In the genomic region with DNA sequence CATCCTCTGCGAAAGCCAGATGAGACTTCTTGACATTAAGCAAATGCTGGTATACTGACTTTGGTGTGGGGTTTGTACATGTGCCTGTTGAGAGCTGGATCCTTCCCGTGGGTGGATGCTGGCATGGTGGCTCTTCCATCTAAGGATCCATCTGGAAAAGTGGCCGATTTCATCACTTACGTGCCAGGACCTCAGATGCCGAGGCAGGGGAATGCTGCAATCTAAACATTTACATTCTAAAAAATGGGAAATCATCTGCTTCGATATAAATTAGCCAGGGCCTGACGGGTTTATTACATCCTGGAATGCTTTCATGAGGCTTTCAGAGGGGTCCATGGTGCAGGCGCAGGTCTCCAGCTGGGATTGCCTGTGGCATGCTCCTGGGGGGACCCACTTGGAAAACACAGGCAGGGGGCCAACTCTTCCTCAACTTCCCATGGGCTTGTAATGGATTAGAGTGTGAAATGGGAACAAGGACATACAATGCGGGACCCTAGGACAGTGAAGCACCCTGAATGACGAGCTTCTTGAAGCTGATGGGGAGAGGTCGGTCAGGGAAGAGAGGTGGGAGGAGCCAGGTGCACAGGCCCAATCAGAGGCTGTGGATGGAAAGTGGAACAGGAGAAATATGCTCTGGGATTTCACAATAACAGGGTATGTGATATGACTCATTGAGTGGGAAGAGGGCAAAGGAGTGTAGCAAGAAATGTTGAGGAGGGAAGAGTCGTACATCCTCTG, we compare ENCODE assay signal across 12 cellular contexts.
A peak's percentile ranks its signal among the peaks of the same experiment; 100 is the strongest.
DNase-seq lines count a peak whose midpoint lies in the region; ATAC-seq, FAIRE-seq and TF ChIP-seq lines count a peak whose summit lies in the region.
"Had no signal": no experiment of that assay in that cellular context is flagged by ENCODE, and none has a peak within 500 bp of the region (broad histone marks: within the 10 kb centered on the region; RNA-seq: fewer than 3 reads in every experiment).

No MANE protein-coding gene starts in this region.

- no peak for TF ChIP-seq EP300 in A549 (IDR thresholded peaks at IDR 0.05)

- DNase-seq in A549 (ENCODE audit: low read depth in 1 of 2, low spot score in 1 of 2) = peak; percentile 81 to 92
- DNase-seq in HS-5 (ENCODE audit: low read depth) = peak; percentile 79
- no peak for DNase-seq in WTC11 (ENCODE audit: low spot score)
- DNase-seq in left kidney (ENCODE audit: low read depth, low spot score) = peak; percentile 56
- no peak for DNase-seq in NCI-H187 treated with DMSO at 0.1 percent for 48 hours (lab: John Stamatoyannopoulos, UW)
- DNase-seq: activated CD4-positive, alpha-beta T cell treated with anti-CD3 and anti-CD28 coated beads for 48 hours; CD8-positive, alpha-beta T cell had no signal

- FAIRE-seq in A549 (lab: Jason Lieb, UNC) = no peak
- FAIRE-seq: endometrium had no signal

- no peak for TF ChIP-seq POLR2A in A549 (IDR thresholded peaks at IDR 0.05; ENCODE audit: low read length)

- no peaks in the 10 kb centered on the region for H3K27me3 Mint-ChIP-seq in WTC11 (ENCODE audit: low read depth)

- ATAC-seq in A549 = peak; percentile 82 to 83
- 0 out of 2 replicates have a peak, but pooled peaks have one; percentile 38 for ATAC-seq in WTC11
- ATAC-seq in HG03469 (IDR thresholded peaks at IDR 0.05; ENCODE audit: unreplicated experiment) = no peak
- ATAC-seq in GM18868 (IDR thresholded peaks at IDR 0.05; ENCODE audit: unreplicated experiment) = no peak
- no peak for ATAC-seq in HG03159 (IDR thresholded peaks at IDR 0.05; ENCODE audit: unreplicated experiment)
- ATAC-seq: CD8-positive, alpha-beta T cell had no signal

- peak overlapping the region; percentile 68 to 84 for H3K27ac ChIP-seq in A549

- no peak overlapping the region for H3K4me3 ChIP-seq in A549

- CTCF ChIA-PET in A549 (lab: Yijun Ruan, JAX) = interaction anchor here (0.8 to 3.6 kb wide), 3 partner anchors 9 to 52 kb away, joined by 3 to 19 read pairs (median 4); no protein-coding TSS in a partner anchor
- CTCF ChIA-PET in WTC11 (lab: Charles Lee) = no interaction called here

- no peak for TF ChIP-seq RAD21 in A549 (conservative IDR thresholded peaks at IDR 0.05 in 1 of 2, IDR thresholded peaks at IDR 0.05 in 1 of 2)

- 0 out of 2 replicates have a peak, but pooled peaks cover 2% of the 10 kb centered on the region for H3K4me1 Mint-ChIP-seq in WTC11

- WGBS in A549 (ENCODE audit: missing lambda C conversion rate) = 69% methylated on average over 12 of the region's 12 CpGs

- no peak overlapping the region for H3K27ac Mint-ChIP-seq in WTC11
- H3K27ac Mint-ChIP-seq: CD8-positive, alpha-beta T cell; progenitor cell of endocrine pancreas had no signal

- H3K9me3 ChIP-seq in A549 = no peaks in the 10 kb centered on the region

- H3K4me3 Mint-ChIP-seq in WTC11 = no peak overlapping the region
- H3K4me3 Mint-ChIP-seq: CD8-positive, alpha-beta T cell had no signal

- H3K4me2 ChIP-seq in A549 = peak overlapping the region; percentile 76

- no peaks in the 10 kb centered on the region for H3K36me3 Mint-ChIP-seq in WTC11
- H3K36me3 Mint-ChIP-seq: CD8-positive, alpha-beta T cell had no signal

- no peak for TF ChIP-seq CTCF in A549 (IDR thresholded peaks at IDR 0.05)
- no peak for TF ChIP-seq CTCF in WTC11 (IDR thresholded peaks at IDR 0.05)

- POLR2A ChIA-PET in A549 (lab: Yijun Ruan, JAX) (no interaction called here), WTC11 (lab: Charles Lee) (no interaction called here)

- peaks cover 8% of the 10 kb centered on the region for H3K9me3 Mint-ChIP-seq in WTC11
- H3K9me3 Mint-ChIP-seq: CD8-positive, alpha-beta T cell had no signal

- H3K4me1 ChIP-seq in A549 = peaks cover 77% of the 10 kb centered on the region

TF ChIP-seq in A549, 52 proteins besides CTCF, POLR2A, EP300 and RAD21 (continues in another document):
- TF ChIP-seq ZC3H11A (IDR thresholded peaks at IDR 0.05) (no peak), KDM5A (IDR thresholded peaks at IDR 0.05) (no peak), BHLHE40 (IDR thresholded peaks at IDR 0.05; ENCODE audit: low read depth, low read length) (no peak), RCOR1 (IDR thresholded peaks at IDR 0.05; ENCODE audit: low read depth, low read length) (no peak), CHD2 (IDR thresholded peaks at IDR 0.05; ENCODE audit: low read length, partially characterized antibody) (no peak), PBX3 (IDR thresholded peaks at IDR 0.05) (no peak), ZNF302 (CRISPR knock-in tag; IDR thresholded peaks at IDR 0.05) (no peak), CEBPB (IDR thresholded peaks at IDR 0.05) (peak; percentile 94 to 96), CBX8 (IDR thresholded peaks at IDR 0.05) (no peak), HEYL (CRISPR knock-in tag; IDR thresholded peaks at IDR 0.05) (no peak), RARB (CRISPR knock-in tag; IDR thresholded peaks at IDR 0.05) (no peak), POLR2AphosphoS2 (conservative IDR thresholded peaks at IDR 0.05; ENCODE audit: low read length) (no peak), HOXA7 (CRISPR knock-in tag; IDR thresholded peaks at IDR 0.05) (no peak)
- TF ChIP-seq, protein P1, sequence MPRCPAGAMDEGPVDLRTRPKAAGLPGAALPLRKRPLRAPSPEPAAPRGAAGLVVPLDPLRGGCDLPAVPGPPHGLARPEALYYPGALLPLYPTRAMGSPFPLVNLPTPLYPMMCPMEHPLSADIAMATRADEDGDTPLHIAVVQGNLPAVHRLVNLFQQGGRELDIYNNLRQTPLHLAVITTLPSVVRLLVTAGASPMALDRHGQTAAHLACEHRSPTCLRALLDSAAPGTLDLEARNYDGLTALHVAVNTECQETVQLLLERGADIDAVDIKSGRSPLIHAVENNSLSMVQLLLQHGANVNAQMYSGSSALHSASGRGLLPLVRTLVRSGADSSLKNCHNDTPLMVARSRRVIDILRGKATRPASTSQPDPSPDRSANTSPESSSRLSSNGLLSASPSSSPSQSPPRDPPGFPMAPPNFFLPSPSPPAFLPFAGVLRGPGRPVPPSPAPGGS (IDR thresholded peaks at IDR 0.05) = no peak
- TF ChIP-seq, protein P2, sequence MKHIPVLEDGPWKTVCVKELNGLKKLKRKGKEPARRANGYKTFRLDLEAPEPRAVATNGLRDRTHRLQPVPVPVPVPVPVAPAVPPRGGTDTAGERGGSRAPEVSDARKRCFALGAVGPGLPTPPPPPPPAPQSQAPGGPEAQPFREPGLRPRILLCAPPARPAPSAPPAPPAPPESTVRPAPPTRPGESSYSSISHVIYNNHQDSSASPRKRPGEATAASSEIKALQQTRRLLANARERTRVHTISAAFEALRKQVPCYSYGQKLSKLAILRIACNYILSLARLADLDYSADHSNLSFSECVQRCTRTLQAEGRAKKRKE (CRISPR knock-in tag; IDR thresholded peaks at IDR 0.05; ENCODE audit: low read depth) = no peak

TF ChIP-seq in WTC11, 78 proteins besides CTCF, POLR2A, EP300 and RAD21:
- TF ChIP-seq IRF2 (CRISPR knock-in tag; IDR thresholded peaks at IDR 0.05; ENCODE audit: borderline replicate concordance, low read depth) = no peak
- TF ChIP-seq OVOL2 (CRISPR knock-in tag; IDR thresholded peaks at IDR 0.05; ENCODE audit: borderline replicate concordance) = no peak
- no peak for TF ChIP-seq FOXP1 (CRISPR knock-in tag; IDR thresholded peaks at IDR 0.05; ENCODE audit: borderline replicate concordance)

Comparison
In these comparisons a context has a peak if more than half of its experiments do, and no peak if none do; other contexts are left out.
1. ATAC-seq: peak in A549 (2 of 2) and WTC11 (single experiment); none in HG03469 (single experiment), GM18868 (single experiment) and HG03159 (single experiment).
2. DNase-seq: peak in A549 (2 of 2), HS-5 (single experiment) and left kidney (single experiment); none in WTC11 (single experiment) and NCI-H187 treated with DMSO at 0.1 percent for 48 hours (single experiment).